Comparison of ENCODE assay signal across 7 cellular contexts in genomic region chr11:64742087-64742939, GRCh38. TPM values are rescaled to one million over a fixed set of nuclear protein-coding genes. Genes with fewer than 3 reads are reported as not detected.
DNase-seq lines count a peak whose midpoint lies in the region; ATAC-seq and TF ChIP-seq lines count a peak whose summit lies in the region.

No MANE protein-coding gene starts in this region.

- peak overlapping the region in 1 of 2 experiments; percentile 86 for H3K23ac ChIP-seq in mesenchymal stem cell (ENCODE audit: low read length in 2 of 2)

- no peak overlapping the region for H3K14ac ChIP-seq in mesenchymal stem cell (ENCODE audit: low read length in 2 of 2)

- intact Hi-C loops in vagina (cut with DNase I), result loop anchor here (5.0 kb wide), 1 partner anchor 35 kb away; the partner anchor contains the start of gene SF1

- TF ChIP-seq POLR2A in vagina (IDR thresholded peaks at IDR 0.05), result no peak

- H3F3A ChIP-seq in MM.1S (ENCODE audit: insufficient read depth, low read length), result peaks cover 4% of the 10 kb centered on the region; the same call in 1 of the 2 replicates

- no peak for ATAC-seq in central memory CD8-positive, alpha-beta T cell (replicated peaks; ENCODE audit: extremely low read depth, poor library complexity, severe bottlenecking)

- peak overlapping the region; percentile 97 for H3K4me3 Mint-ChIP-seq in central memory CD8-positive, alpha-beta T cell

- peak overlapping the region; percentile 54 for H2BK15ac ChIP-seq in mesenchymal stem cell (ENCODE audit: low read depth, poor library complexity, severe bottlenecking)

- H3K9me3 ChIP-seq in MM.1S (replicated peaks; ENCODE audit: insufficient read depth, low read length) (no peaks in the 10 kb centered on the region), mesenchymal stem cell (ENCODE audit: control insufficient read depth, low read length) (no peaks in the 10 kb centered on the region), vagina (no peaks in the 10 kb centered on the region)

- H3K79me1 ChIP-seq in mesenchymal stem cell (replicated peaks; ENCODE audit: low read length, poor library complexity, severe bottlenecking), result no peaks in the 10 kb centered on the region

- H2BK5ac ChIP-seq in mesenchymal stem cell (ENCODE audit: low read depth, low read length, poor library complexity, severe bottlenecking), result no peak overlapping the region

- no peaks in the 10 kb centered on the region for H3K27me3 Mint-ChIP-seq in central memory CD8-positive, alpha-beta T cell

- H3K18ac ChIP-seq in mesenchymal stem cell (ENCODE audit: low read depth in 1 of 2, low read length in 2 of 2), result peak overlapping the region in 1 of 2 experiments; percentile 58

- peaks cover 53% of the 10 kb centered on the region for H3K4me1 Mint-ChIP-seq in central memory CD8-positive, alpha-beta T cell

- H3K27ac Mint-ChIP-seq in central memory CD8-positive, alpha-beta T cell (ENCODE audit: low read depth), result peak overlapping the region; percentile 57

- no peak overlapping the region for H2AK5ac ChIP-seq in mesenchymal stem cell (ENCODE audit: low read length, severe bottlenecking)

- no peak overlapping the region for H2BK120ac ChIP-seq in mesenchymal stem cell (ENCODE audit: low read depth, low read length)

- H3K4me3 ChIP-seq in MM.1S (ENCODE audit: low read length) (peak overlapping the region; percentile 63), mesenchymal stem cell (ENCODE audit: insufficient read depth in 1 of 2, low read depth in 1 of 2, low read length in 2 of 2) (peak overlapping the region; percentile 15 to 76), vagina (peak overlapping the region; percentile 59 to 61)

- peaks cover 56% of the 10 kb centered on the region for H3K36me3 Mint-ChIP-seq in central memory CD8-positive, alpha-beta T cell (ENCODE audit: insufficient read depth)

- peaks cover 93% of the 10 kb centered on the region for H3K27me3 ChIP-seq in MM.1S (replicated peaks; ENCODE audit: insufficient read depth, low read length)
- peaks cover 67% of the 10 kb centered on the region in 2 experiments for H3K27me3 ChIP-seq in mesenchymal stem cell (ENCODE audit: control insufficient read depth in 1 of 2, insufficient read depth in 1 of 2, low read length in 2 of 2)
- peaks cover 7% of the 10 kb centered on the region for H3K27me3 ChIP-seq in vagina

- peaks cover 16% of the 10 kb centered on the region for H3K4me1 ChIP-seq in MM.1S (ENCODE audit: low read length)
- H3K4me1 ChIP-seq in mesenchymal stem cell (ENCODE audit: control insufficient read depth, insufficient read depth, low read depth, low read length), result peaks cover 43% of the 10 kb centered on the region
- peaks cover 45% of the 10 kb centered on the region for H3K4me1 ChIP-seq in vagina

- H2AFZ ChIP-seq in MM.1S (ENCODE audit: low read length) (peak overlapping the region; percentile 70; the same call in 1 of the 2 replicates), mesenchymal stem cell (ENCODE audit: low read depth, low read length) (peak overlapping the region; percentile 62)

- H3K36me3 ChIP-seq in MM.1S (replicated peaks; ENCODE audit: insufficient read depth, low read length) (no peaks in the 10 kb centered on the region), mesenchymal stem cell (ENCODE audit: control insufficient read depth in 1 of 2, insufficient read depth in 2 of 2, low read depth in 1 of 2, low read length in 2 of 2) (no peaks in the 10 kb centered on the region), vagina (no peaks in the 10 kb centered on the region)

- H2BK12ac ChIP-seq in mesenchymal stem cell (ENCODE audit: low read length in 2 of 2), result no peak overlapping the region

- peak overlapping the region; percentile 19; the same call in 1 of the 2 replicates for H3K9ac ChIP-seq in MM.1S (ENCODE audit: low read length)
- H3K9ac ChIP-seq in mesenchymal stem cell (ENCODE audit: low read length), result peak overlapping the region; percentile 43

- H4K8ac ChIP-seq in mesenchymal stem cell (ENCODE audit: low read length), result peak overlapping the region; percentile 42

- H3K9me2 ChIP-seq in MM.1S (replicated peaks; ENCODE audit: insufficient read depth, low read length), result no peaks in the 10 kb centered on the region

- H4K91ac ChIP-seq in mesenchymal stem cell (ENCODE audit: low read length), result no peak overlapping the region

- H3K4ac ChIP-seq in mesenchymal stem cell (ENCODE audit: low read depth in 1 of 2, low read length in 2 of 2), result no peak overlapping the region

- H3K27ac ChIP-seq in MM.1S (ENCODE audit: low read length) (no peak overlapping the region), mesenchymal stem cell (ENCODE audit: low read length, poor library complexity, severe bottlenecking) (no peak overlapping the region), vagina (peak overlapping the region; percentile 87)

- DNase-seq in GM10266 (ENCODE audit: extremely low spot score) (peak; percentile 70), MM.1S (no peak), mesenchymal stem cell (peak; percentile 25), vagina (ENCODE audit: extremely low spot score in 2 of 2) (no peak), NCI-H1436 treated with DMSO at 0.1 percent for 48 hours (lab: John Stamatoyannopoulos, UW) (no peak), islet precursor cell (no peak)
- no peak for DNase-seq in central memory CD8-positive, alpha-beta T cell (ENCODE audit: low spot score in 2 of 2)

- no peaks in the 10 kb centered on the region for H3K9me3 Mint-ChIP-seq in central memory CD8-positive, alpha-beta T cell

- no peaks in the 10 kb centered on the region for H3K79me2 ChIP-seq in MM.1S (ENCODE audit: low read length)

- H4K20me1 ChIP-seq in MM.1S (ENCODE audit: insufficient read depth, low read length), result 0 out of 2 replicates have a peak, but pooled peaks cover 5% of the 10 kb centered on the region

- H3K4me2 ChIP-seq in MM.1S (ENCODE audit: low read depth, low read length) (peak overlapping the region; percentile 91), mesenchymal stem cell (ENCODE audit: low read length, poor library complexity, severe bottlenecking) (peak overlapping the region; percentile 83)

- TF ChIP-seq CTCF in GM10266 (IDR thresholded peaks at IDR 0.05; ENCODE audit: control insufficient read depth, insufficient read depth, low read depth, missing control alignments) (no peak), MM.1S (IDR thresholded peaks at IDR 0.05; ENCODE audit: low read length) (no peak), vagina (IDR thresholded peaks at IDR 0.05) (no peak)

- 6% methylated on average over 53 of the region's 59 CpGs for WGBS in mesenchymal stem cell

RNA-seq across cellular contexts. Expression of gene RASGRP2, which starts 1.6 kb away (rescaled TPM):
- polyA plus RNA-seq in mesenchymal stem cell (2013, experiment 1 of 2), result 0.70 TPM
- 1.0 TPM for polyA plus RNA-seq in mesenchymal stem cell (2013, experiment 2 of 2)
- 27.5 TPM for total RNA-seq in vagina

RNA-seq across cellular contexts. Expression of gene PYGM, which starts 17.5 kb away (rescaled TPM):
- 0.18 TPM for polyA plus RNA-seq in mesenchymal stem cell (2013, experiment 1 of 2)
- 0.21 TPM for polyA plus RNA-seq in mesenchymal stem cell (2013, experiment 2 of 2)
- total RNA-seq in vagina, result 0.98 TPM

RNA-seq across cellular contexts. Expression of gene NRXN2, which starts 19.3 kb away (rescaled TPM):
- polyA plus RNA-seq in mesenchymal stem cell (2013, experiment 1 of 2), result 0.06 TPM
- polyA plus RNA-seq in mesenchymal stem cell (2013, experiment 2 of 2), result 0.15 TPM
- total RNA-seq in vagina, result 16.9 TPM

RNA-seq across cellular contexts. Expression of gene SF1, which starts 36.0 kb away (rescaled TPM):
- 124 TPM for polyA plus RNA-seq in mesenchymal stem cell (2013, experiment 1 of 2)
- polyA plus RNA-seq in mesenchymal stem cell (2013, experiment 2 of 2), result 118 TPM
- 278 TPM for total RNA-seq in vagina

Comparison
In these comparisons a context has a peak if more than half of its experiments do, and no peak if none do; other contexts are left out.
1. DNase-seq: peak in GM10266 (single experiment) and mesenchymal stem cell (single experiment); none in MM.1S (single experiment), central memory CD8-positive, alpha-beta T cell (0 of 2), vagina (0 of 2), NCI-H1436 treated with DMSO at 0.1 percent for 48 hours (single experiment) and islet precursor cell (single experiment).
2. Peak in every context shown above with its lines, with median percentiles within 50 percentile points of each other: H3K4me3 ChIP-seq.